ENCODE assay signal across 36 cellular contexts in the genomic region with DNA sequence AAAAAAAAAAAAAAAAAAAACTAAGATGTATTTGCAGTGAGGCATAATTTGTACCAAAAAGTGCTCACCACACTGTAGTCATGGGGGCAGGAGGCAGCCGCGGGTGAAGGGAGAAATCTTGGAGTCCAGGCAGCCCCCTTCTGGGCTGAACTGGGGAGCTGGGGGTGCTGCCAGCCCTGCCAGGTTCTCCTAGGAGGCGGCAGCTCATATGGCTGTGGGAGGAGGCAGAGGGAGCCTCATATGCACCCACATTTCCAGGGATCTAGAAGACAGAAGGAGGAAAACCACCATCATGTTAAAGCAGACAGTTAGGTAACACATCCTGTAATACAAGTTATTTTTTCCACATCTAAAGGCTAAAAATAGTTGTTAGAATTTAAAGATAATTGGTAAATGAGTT.
"Had no signal": no experiment of that assay in that cellular context is flagged by ENCODE, and none has a peak within 500 bp of the region (broad histone marks: within the 10 kb centered on the region; RNA-seq: fewer than 3 reads in every experiment).

No MANE protein-coding gene starts in this region.

- H3K4me3 Mint-ChIP-seq: activated B cell treated with CpG ODN at 0.5 μM for 24 hours; activated CD4-positive, alpha-beta memory T cell treated with anti-CD3 and anti-CD28 coated beads for 36 hours; activated CD8-positive, alpha-beta memory T cell treated with anti-CD3 and anti-CD28 coated beads, Interleukin-2, amount 10 ng/mL, durations not matched to agents 7 days and 5 days; activated naive CD8-positive, alpha-beta T cell treated with anti-CD3 and anti-CD28 coated beads for 36 hours; activated T-cell treated with anti-CD3 and anti-CD28 coated beads, Interleukin-2, amount 50 U/mL, for 72 hours; activated T-helper 17 cell treated with anti-CD3 and anti-CD28 coated beads, Interleukin-2, amount 50 U/mL, for 72 hours; T-cell had no signal

- H3K4me3 ChIP-seq: ascending aorta, breast epithelium, Peyer's patch, SJSA1 had no signal

- H3K27ac Mint-ChIP-seq: activated B cell treated with CpG ODN at 0.5 μM for 24 hours; activated CD4-positive, alpha-beta memory T cell treated with anti-CD3 and anti-CD28 coated beads for 36 hours; activated CD8-positive, alpha-beta memory T cell treated with anti-CD3 and anti-CD28 coated beads, Interleukin-2, amount 10 ng/mL, durations not matched to agents 7 days and 5 days; activated naive CD8-positive, alpha-beta T cell treated with anti-CD3 and anti-CD28 coated beads for 36 hours; activated T-cell treated with anti-CD3 and anti-CD28 coated beads, Interleukin-2, amount 50 U/mL, for 72 hours; activated T-helper 17 cell treated with anti-CD3 and anti-CD28 coated beads, Interleukin-2, amount 50 U/mL, for 72 hours; T-cell had no signal

- H3K27ac ChIP-seq: ascending aorta, breast epithelium, Peyer's patch, SJSA1, VCaP had no signal

- DNase-seq: activated B cell treated with CpG ODN at 0.5 μM for 24 hours; activated CD4-positive, alpha-beta memory T cell treated with anti-CD3 and anti-CD28 coated beads for 36 hours; activated CD4-positive, alpha-beta T cell treated with anti-CD3 and anti-CD28 coated beads for 4 hours; activated CD4-positive, alpha-beta T cell treated with anti-CD3 and anti-CD28 coated beads, Interleukin-2, amount 50 U/mL, for 1 hour; activated CD4-positive, CD25-positive, alpha-beta regulatory T cell treated with anti-CD3 and anti-CD28 coated beads, Interleukin-2, amount 50 U/mL, for 72 hours; activated CD8-positive, alpha-beta memory T cell treated with anti-CD3 and anti-CD28 coated beads for 24 hours; activated CD8-positive, alpha-beta memory T cell treated with anti-CD3 and anti-CD28 coated beads, Interleukin-2, amount 10 ng/mL, durations not matched to agents 7 days and 5 days; activated CD8-positive, alpha-beta memory T cell treated with anti-CD3 and anti-CD28 coated beads, Interleukin-2, amount 50 U/mL, for 48 hours; activated effector memory CD4-positive, alpha-beta T cell treated with anti-CD3 and anti-CD28 coated beads, Interleukin-2, amount 50 U/mL, for 16 hours; activated naive CD4-positive, alpha-beta T cell; activated naive CD4-positive, alpha-beta T cell treated with anti-CD3 and anti-CD28 coated beads, Interleukin-2, amount 50 U/mL, for 16 hours; activated naive CD8-positive, alpha-beta T cell treated with anti-CD3 and anti-CD28 coated beads for 36 hours; activated T-cell treated with anti-CD3 and anti-CD28 coated beads, Interleukin-2, amount 50 U/mL, for 1 hour; activated T-cell treated with anti-CD3 and anti-CD28 coated beads, Interleukin-2, amount 50 U/mL, for 72 hours; amniotic stem cell; cerebellar nuclear complex; KG1; NCI-H1092 treated with DMSO at 0.1 percent for 48 hours; NCI-H1417 treated with DMSO at 0.1 percent for 48 hours; NCI-H2029 treated with DMSO at 0.1 percent for 48 hours; NCI-H2107; NCI-H226; NCI-H524 treated with DMSO at 0.1 percent for 48 hours; PC-3; Peyer's patch; RPMI8226; SHP77 treated with DMSO at 0.1 percent for 48 hours; T-cell; T-helper 2 cell; T-helper 9 cell had no signal

- H3K36me3 Mint-ChIP-seq: activated naive CD8-positive, alpha-beta T cell treated with anti-CD3 and anti-CD28 coated beads for 36 hours had no signal

- H3K27me3 ChIP-seq: ascending aorta, breast epithelium, Peyer's patch had no signal

- H3K4me1 Mint-ChIP-seq: activated B cell treated with CpG ODN at 0.5 μM for 24 hours had no signal

- H3K9me3 ChIP-seq: Peyer's patch had no signal

- H3K9me3 Mint-ChIP-seq: activated T-helper 17 cell treated with anti-CD3 and anti-CD28 coated beads, Interleukin-2, amount 50 U/mL, for 72 hours had no signal

- H3K4me1 ChIP-seq: ascending aorta, breast epithelium, Peyer's patch, SJSA1 had no signal

- H3K36me3 ChIP-seq: ascending aorta, breast epithelium, Peyer's patch, SJSA1 had no signal

- ATAC-seq: activated CD8-positive, alpha-beta memory T cell treated with anti-CD3 and anti-CD28 coated beads, Interleukin-2, amount 10 ng/mL, durations not matched to agents 7 days and 5 days; activated T-cell treated with anti-CD3 and anti-CD28 coated beads, Interleukin-2, amount 50 U/mL, for 72 hours; activated T-helper 17 cell treated with anti-CD3 and anti-CD28 coated beads, Interleukin-2, amount 50 U/mL, for 72 hours; PC-3; SK-N-SH treated with all-trans-retinoic acid at 6 μM for 48 hours; T-cell had no signal
